8 cellular contexts compared by ENCODE assay signal in genomic region chr1:39490596-39491145, GRCh38. TPM values are rescaled to one million over a fixed set of nuclear protein-coding genes. Genes with fewer than 3 reads are reported as not detected.
DNase-seq lines count a peak whose midpoint lies in the region; ATAC-seq and TF ChIP-seq lines count a peak whose summit lies in the region.

No MANE protein-coding gene starts in this region.

- TF ChIP-seq EP300 in sigmoid colon (IDR thresholded peaks at IDR 0.05), result no peak

- peaks cover 7% of the 10 kb centered on the region for H3K4me1 Mint-ChIP-seq in activated CD8-positive, alpha-beta T cell treated with anti-CD3 and anti-CD28 coated beads for 36 hours (ENCODE audit: low read depth)

- H3K27me3 Mint-ChIP-seq in activated CD8-positive, alpha-beta T cell treated with anti-CD3 and anti-CD28 coated beads for 36 hours, result peaks cover 29% of the 10 kb centered on the region

- CTCF ChIA-PET in activated CD8-positive, alpha-beta T cell treated with anti-CD3 and anti-CD28 coated beads for 36 hours (lab: Charles Lee), result interaction anchor here (1.4 kb wide), 1 partner anchor 21 kb away, joined by 3 read pairs; no protein-coding TSS in a partner anchor

- H3K9me3 ChIP-seq in heart left ventricle, result no peaks in the 10 kb centered on the region
- no peaks in the 10 kb centered on the region for H3K9me3 ChIP-seq in sigmoid colon

- H3K9me3 Mint-ChIP-seq in activated CD8-positive, alpha-beta T cell treated with anti-CD3 and anti-CD28 coated beads for 36 hours, result no peaks in the 10 kb centered on the region

- 10 to 19% (median 19%) methylated on average over 18 to 32 of the region's 32 CpGs for WGBS in heart left ventricle, 4 donors
- 6 to 14% methylated on average over 32 of the region's 32 CpGs for WGBS in sigmoid colon, 2 donors

- peaks cover 3% of the 10 kb centered on the region for H3K36me3 Mint-ChIP-seq in activated CD8-positive, alpha-beta T cell treated with anti-CD3 and anti-CD28 coated beads for 36 hours (ENCODE audit: low read depth)

- H3K27ac ChIP-seq in heart left ventricle (no peak overlapping the region), sigmoid colon (no peak overlapping the region)

- peaks cover 0 to 17% (median 4%) of the 10 kb centered on the region in 12 donors for H3K4me1 ChIP-seq in heart left ventricle
- H3K4me1 ChIP-seq in sigmoid colon, result peaks cover 0 to 17% (median 14%) of the 10 kb centered on the region in 4 donors

- DNase-seq in NCI-H1092 (lab: John Stamatoyannopoulos, UW) (peak; percentile 17), NCI-H1092 treated with DMSO at 0.1 percent for 48 hours (lab: John Stamatoyannopoulos, UW) (no peak), heart left ventricle (no peak), sigmoid colon (no peak)
- peak; percentile 21 for DNase-seq in activated CD8-positive, alpha-beta T cell treated with anti-CD3 and anti-CD28 coated beads for 36 hours

- TF ChIP-seq POLR2A in heart left ventricle (IDR thresholded peaks at IDR 0.05) (no peak), sigmoid colon (IDR thresholded peaks at IDR 0.05) (no peak)

- POLR2A ChIA-PET in activated CD8-positive, alpha-beta T cell treated with anti-CD3 and anti-CD28 coated beads for 36 hours (lab: Charles Lee), result no interaction called here

- H3K4me3 ChIP-seq in heart left ventricle (peak overlapping the region; percentile 26 to 59 (median 46)), sigmoid colon (peak overlapping the region in 3 of 4 donors; percentile 45 to 50 (median 46))

- no peak for TF ChIP-seq CTCF in activated CD8-positive, alpha-beta T cell treated with anti-CD3 and anti-CD28 coated beads for 36 hours (IDR thresholded peaks at IDR 0.05)
- TF ChIP-seq CTCF in heart left ventricle (IDR thresholded peaks at IDR 0.05) (no peak), sigmoid colon (IDR thresholded peaks at IDR 0.05) (no peak)

- H3K27me3 ChIP-seq in heart left ventricle (peaks cover 0 to 27% (median 9%) of the 10 kb centered on the region in 9 donors), sigmoid colon (peaks cover 10 to 32% (median 25%) of the 10 kb centered on the region in 3 donors)

- ATAC-seq in HG03565 (IDR thresholded peaks at IDR 0.05; ENCODE audit: unreplicated experiment) (peak; percentile 11), heart left ventricle (peak in 3 of 4 donors; percentile 7 to 37 (median 15)), GM21717 (IDR thresholded peaks at IDR 0.05; ENCODE audit: unreplicated experiment) (no peak), GM21737 (IDR thresholded peaks at IDR 0.05; ENCODE audit: unreplicated experiment) (no peak)
- ATAC-seq in activated CD8-positive, alpha-beta T cell treated with anti-CD3 and anti-CD28 coated beads for 36 hours, result peak; percentile 5

- peaks cover 0 to 28% (median 23%) of the 10 kb centered on the region in 9 donors for H3K36me3 ChIP-seq in heart left ventricle
- H3K36me3 ChIP-seq in sigmoid colon, result peaks cover 0 to 23% (median 19%) of the 10 kb centered on the region in 4 donors

- H3K27ac Mint-ChIP-seq in activated CD8-positive, alpha-beta T cell treated with anti-CD3 and anti-CD28 coated beads for 36 hours, result no peak overlapping the region

- intact Hi-C loops in activated CD8-positive, alpha-beta T cell treated with anti-CD3 and anti-CD28 coated beads for 36 hours (cut with micrococcal nuclease), result no loop called here
- intact Hi-C loops in heart left ventricle (cut with DNase I), result no loop called here
- intact Hi-C loops in sigmoid colon (cut with DNase I), result no loop called here

- peak overlapping the region; percentile 46 for H3K4me3 Mint-ChIP-seq in activated CD8-positive, alpha-beta T cell treated with anti-CD3 and anti-CD28 coated beads for 36 hours

RNA-seq across cellular contexts. Expression of gene BMP8A, which starts 0.8 kb away (rescaled TPM):
- total RNA-seq in activated CD8-positive, alpha-beta T cell treated with anti-CD3 and anti-CD28 coated beads for 36 hours, result under 1 TPM; 0.22 to 0.36 TPM
- total RNA-seq in heart left ventricle (1 to 10 TPM in 3 of 9 donors, under 1 TPM in 5, not detected in 1; 0.22 to 2.4 (median 0.78) TPM), sigmoid colon (1 to 10 TPM in 2 of 4 donors, under 1 TPM in 2; 0.27 to 3.2 (median 0.99) TPM)
- polyA plus RNA-seq in heart left ventricle (under 1 TPM in 1 of 2 donors, not detected in 1; 0.43 TPM), sigmoid colon (under 1 TPM in 2 of 3 donors, not detected in 1; 0.60 to 0.79 TPM)

Comparison
In these comparisons a context has a peak if more than half of its experiments do, and no peak if none do; other contexts are left out.
1. DNase-seq: peak in NCI-H1092 (single experiment) and activated CD8-positive, alpha-beta T cell treated with anti-CD3 and anti-CD28 coated beads for 36 hours (single experiment); none in NCI-H1092 treated with DMSO at 0.1 percent for 48 hours (single experiment), heart left ventricle (0 of 5) and sigmoid colon (single experiment).
2. ATAC-seq: peak in HG03565 (single experiment), activated CD8-positive, alpha-beta T cell treated with anti-CD3 and anti-CD28 coated beads for 36 hours (single experiment) and heart left ventricle (3 of 4); none in GM21717 (single experiment) and GM21737 (single experiment).